Comparison of ENCODE assay signal across 2 cellular contexts in genomic region chr1:8443558-8444194, GRCh38.
A peak's percentile ranks its signal among the peaks of the same experiment; 100 is the strongest.
TF ChIP-seq lines count a peak whose summit lies in the region.

No MANE protein-coding gene starts in this region.

TF ChIP-seq in IMR-90, 13 proteins besides CTCF, POLR2A, EP300 and RAD21 (continued from another document):
- no peak for TF ChIP-seq NFE2L2 (IDR thresholded peaks at IDR 0.05; ENCODE audit: low read depth, low read length)
- TF ChIP-seq CEBPB (IDR thresholded peaks at IDR 0.05; ENCODE audit: low read depth, low read length) = no peak
- TF ChIP-seq BHLHE40 (IDR thresholded peaks at IDR 0.05; ENCODE audit: low read depth, low read length) = no peak
- TF ChIP-seq FOS (IDR thresholded peaks at IDR 0.05; ENCODE audit: low read depth, low read length) = no peak
- no peak for TF ChIP-seq RCOR1 (IDR thresholded peaks at IDR 0.05; ENCODE audit: insufficient replicate concordance, low read length)
- no peak for TF ChIP-seq USF2 (IDR thresholded peaks at IDR 0.05; ENCODE audit: low read depth, low read length)
- TF ChIP-seq MAFK (IDR thresholded peaks at IDR 0.05; ENCODE audit: low read depth, low read length) = no peak
- no peak for TF ChIP-seq CHD1 (IDR thresholded peaks at IDR 0.05; ENCODE audit: low read depth, low read length)
TF ChIP-seq in IMR-90: peak in this region for 0.

TF ChIP-seq in WTC11, 78 proteins besides CTCF, POLR2A, EP300 and RAD21 (continued from another document):
- TF ChIP-seq ZNF532 (CRISPR knock-in tag; IDR thresholded peaks at IDR 0.05; ENCODE audit: borderline replicate concordance) = peak; percentile 79; the same call in 1 of the 2 replicates
- TF ChIP-seq TEAD1 (CRISPR knock-in tag; IDR thresholded peaks at IDR 0.05) = 0 out of 2 replicates have a peak, but pooled peaks have one; percentile 49
- no peak for TF ChIP-seq FOXK1 (CRISPR knock-in tag; IDR thresholded peaks at IDR 0.05)
- 0 out of 2 replicates have a peak, but pooled peaks have one; percentile 19 for TF ChIP-seq MAX (CRISPR knock-in tag; IDR thresholded peaks at IDR 0.05)
